Comparison of ENCODE assay signal across 1 cellular context in genomic region chr10:72098301-72099053, GRCh38.
A peak's percentile ranks its signal among the peaks of the same experiment; 100 is the strongest.
TF ChIP-seq lines count a peak whose summit lies in the region.

No MANE protein-coding gene starts in this region.

TF ChIP-seq in HEK293, 187 proteins besides CTCF, POLR2A, EP300 and RAD21 (continued from another document and continues in another):
- TF ChIP-seq PRDM6 (tag by site-specific recombination; IDR thresholded peaks at IDR 0.05) (peak; percentile 100), MZF1 (tag by site-specific recombination; IDR thresholded peaks at IDR 0.05; ENCODE audit: borderline replicate concordance) (0 out of 2 replicates have a peak, but pooled peaks have one; percentile 32), TCF7L2 (IDR thresholded peaks at IDR 0.05; ENCODE audit: borderline replicate concordance, low read depth, low read length) (peak; percentile 77; the same call in 1 of the 2 replicates), ZNF449 (tag by site-specific recombination; IDR thresholded peaks at IDR 0.05) (peak; percentile 48; the same call in 1 of the 2 replicates), GFI1B (tag by site-specific recombination; IDR thresholded peaks at IDR 0.05) (peak; percentile 62; the same call in 1 of the 2 replicates), GLIS1 (tag by site-specific recombination; IDR thresholded peaks at IDR 0.05) (0 out of 2 replicates have a peak, but pooled peaks have one; percentile 14), OVOL3 (tag by site-specific recombination; IDR thresholded peaks at IDR 0.05) (peak; percentile 95), ZBTB10 (tag by site-specific recombination; IDR thresholded peaks at IDR 0.05) (no peak), ZNF114 (tag by site-specific recombination; IDR thresholded peaks at IDR 0.05) (no peak), TSHZ1 (tag by site-specific recombination; IDR thresholded peaks at IDR 0.05; ENCODE audit: borderline replicate concordance) (peak; percentile 95), WT1 (tag by site-specific recombination; IDR thresholded peaks at IDR 0.05) (peak; percentile 94), ZSCAN30 (tag by site-specific recombination; IDR thresholded peaks at IDR 0.05) (peak; percentile 79), KLF1 (tag by site-specific recombination; IDR thresholded peaks at IDR 0.05) (peak; percentile 91), GLI2 (tag by site-specific recombination; IDR thresholded peaks at IDR 0.05; ENCODE audit: borderline replicate concordance, low read depth) (peak; percentile 89), ZNF768 (tag by site-specific recombination; IDR thresholded peaks at IDR 0.05) (no peak), BCL11B (tag by site-specific recombination; IDR thresholded peaks at IDR 0.05; ENCODE audit: low read depth) (peak; percentile 70; the same call in 1 of the 2 replicates), ZNF677 (tag by site-specific recombination; IDR thresholded peaks at IDR 0.05) (no peak), PRDM4 (tag by site-specific recombination; IDR thresholded peaks at IDR 0.05) (peak; percentile 87), MYNN (tag by site-specific recombination; IDR thresholded peaks at IDR 0.05; ENCODE audit: borderline replicate concordance) (0 out of 2 replicates have a peak, but pooled peaks have one; percentile 48), ZNF629 (tag by site-specific recombination; IDR thresholded peaks at IDR 0.05) (peak; percentile 94), SP3 (tag by site-specific recombination; IDR thresholded peaks at IDR 0.05) (no peak), BCL11A (tag by site-specific recombination; IDR thresholded peaks at IDR 0.05; ENCODE audit: low read depth) (peak; percentile 91), ZBTB1 (tag by site-specific recombination; IDR thresholded peaks at IDR 0.05) (0 out of 2 replicates have a peak, but pooled peaks have one; percentile 74), INSM2 (tag by site-specific recombination; IDR thresholded peaks at IDR 0.05) (peak; percentile 100), ZFHX2 (tag by site-specific recombination; conservative IDR thresholded peaks at IDR 0.05) (no peak), ZNF10 (tag by site-specific recombination; IDR thresholded peaks at IDR 0.05) (no peak), ZNF692 (tag by site-specific recombination; IDR thresholded peaks at IDR 0.05) (no peak), ZNF837 (tag by site-specific recombination; IDR thresholded peaks at IDR 0.05) (no peak), ZXDB (tag by site-specific recombination; IDR thresholded peaks at IDR 0.05) (peak; percentile 88), ZNF18 (tag by site-specific recombination; IDR thresholded peaks at IDR 0.05) (peak; percentile 78), ZBTB44 (tag by site-specific recombination; IDR thresholded peaks at IDR 0.05) (peak; percentile 90), ZNF398 (tag by site-specific recombination; IDR thresholded peaks at IDR 0.05) (no peak), ZNF596 (tag by site-specific recombination; IDR thresholded peaks at IDR 0.05) (0 out of 2 replicates have a peak, but pooled peaks have one; percentile 2), ZNF394 (tag by site-specific recombination; IDR thresholded peaks at IDR 0.05; ENCODE audit: borderline replicate concordance) (peak; percentile 64; the same call in 1 of the 2 replicates)
